17 cellular contexts compared by ENCODE assay signal in the genomic region with DNA sequence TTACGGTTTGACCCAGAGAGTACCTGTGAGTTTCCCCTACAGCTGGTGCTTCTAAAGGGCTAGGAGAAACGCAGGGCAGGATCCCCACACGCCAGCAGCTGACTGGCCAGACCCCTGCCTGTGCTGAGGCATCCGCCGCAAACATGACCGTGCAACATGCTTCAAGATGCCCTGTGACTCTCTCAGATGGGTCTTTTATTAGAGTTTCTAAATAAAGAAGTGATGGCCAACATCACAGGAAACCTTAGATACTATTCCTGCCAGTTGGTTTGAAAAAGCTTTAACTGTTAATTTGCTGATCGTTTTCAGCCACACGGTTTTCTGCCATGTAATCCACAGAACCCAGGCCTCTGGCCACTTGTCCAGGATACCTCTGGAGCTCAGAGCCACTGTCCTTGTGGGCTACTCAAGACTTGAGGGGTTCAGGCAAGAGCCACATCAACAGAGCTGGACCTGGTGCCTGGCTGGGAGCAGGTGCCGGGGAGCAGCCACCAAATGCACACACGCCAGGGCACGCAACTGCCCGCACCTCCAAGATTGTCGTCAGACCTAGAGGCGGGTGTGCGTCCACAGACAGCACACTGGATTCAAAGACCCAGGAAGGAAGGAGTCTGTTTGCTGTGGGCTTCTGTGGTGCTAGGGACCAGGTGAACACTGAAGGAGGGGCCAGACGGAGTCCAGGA.
DNase-seq lines count a peak whose midpoint lies in the region; ATAC-seq and TF ChIP-seq lines count a peak whose summit lies in the region.
"Had no signal": no experiment of that assay in that cellular context is flagged by ENCODE, and none has a peak within 500 bp of the region (broad histone marks: within the 10 kb centered on the region; RNA-seq: fewer than 3 reads in every experiment).

No MANE protein-coding gene starts in this region.

- H2AFZ ChIP-seq in ACC112 (ENCODE audit: low read length, unreplicated experiment) (no peak overlapping the region), OCI-LY1 (ENCODE audit: low read length) (no peak overlapping the region)

- no peak for TF ChIP-seq CTCF in OCI-LY1 (IDR thresholded peaks at IDR 0.05; ENCODE audit: low read length)
- no peak for TF ChIP-seq CTCF in esophagus squamous epithelium (IDR thresholded peaks at IDR 0.05)
- no peak for TF ChIP-seq CTCF in spleen (IDR thresholded peaks at IDR 0.05 in 8 of 11, conservative IDR thresholded peaks at IDR 0.05 in 3 of 11)

- POLR2A ChIA-PET in naive thymus-derived CD8-positive, alpha-beta T cell (lab: Charles Lee): interaction anchor here (0.6 to 1.5 kb wide), 5 partner anchors 20 to 199 kb away, joined by 3 to 4 read pairs (median 3); no protein-coding TSS in a partner anchor

- H3K9me3 Mint-ChIP-seq in naive thymus-derived CD8-positive, alpha-beta T cell: no peaks in the 10 kb centered on the region
- H3K9me3 Mint-ChIP-seq: naive B cell had no signal

- H3K4me1 ChIP-seq in ACC112 (ENCODE audit: control insufficient read depth, insufficient read depth, low read length, unreplicated experiment) (peaks cover 41% of the 10 kb centered on the region), OCI-LY1 (ENCODE audit: insufficient read depth, low read length, severe bottlenecking) (peaks cover 78% of the 10 kb centered on the region), esophagus squamous epithelium (peaks cover 31 to 92% (median 49%) of the 10 kb centered on the region in 3 donors), spleen (peaks cover 32 to 100% (median 78%) of the 10 kb centered on the region in 6 donors)

- H3K9ac ChIP-seq in OCI-LY1 (ENCODE audit: low read length): no peak overlapping the region; the same call in 1 of the 2 replicates

- H3K36me3 Mint-ChIP-seq in naive thymus-derived CD8-positive, alpha-beta T cell: peaks cover 0 to 4% (median 0%) of the 10 kb centered on the region in 3 donors
- H3K36me3 Mint-ChIP-seq: naive B cell had no signal

- ATAC-seq in naive thymus-derived CD8-positive, alpha-beta T cell: no peak
- no peak for ATAC-seq in HG02678 (IDR thresholded peaks at IDR 0.05; ENCODE audit: unreplicated experiment)
- ATAC-seq: HCT116, SK-N-SH treated with all-trans-retinoic acid at 6 μM for 48 hours had no signal

- no peaks in the 10 kb centered on the region for H3K9me2 ChIP-seq in OCI-LY1 (ENCODE audit: low read depth, low read length)

- H3K36me3 ChIP-seq in ACC112 (ENCODE audit: insufficient read depth, low read length) (no peaks in the 10 kb centered on the region), OCI-LY1 (ENCODE audit: insufficient read depth, low read length) (no peaks in the 10 kb centered on the region; the same call in 1 of the 2 replicates), esophagus squamous epithelium (no peaks in the 10 kb centered on the region), spleen (no peaks in the 10 kb centered on the region)
- H3K36me3 ChIP-seq: uterus had no signal

- DNase-seq in esophagus squamous epithelium (lab: John Stamatoyannopoulos, UW): no peak
- DNase-seq in naive thymus-derived CD8-positive, alpha-beta T cell: no peak
- no peak for DNase-seq in NCI-H2227 (lab: John Stamatoyannopoulos, UW; ENCODE audit: unreplicated experiment)
- DNase-seq in spleen: no peak
- DNase-seq in OCI-M2 (lab: John Stamatoyannopoulos, UW; ENCODE audit: unreplicated experiment): no peak
- DNase-seq: activated CD4-positive, alpha-beta T cell treated with anti-CD3 and anti-CD28 coated beads for 1 hour; activated effector memory CD4-positive, alpha-beta T cell treated with anti-CD3 and anti-CD28 coated beads, Interleukin-2, amount 50 U/mL, for 16 hours; DND-41; naive B cell; NCI-H187 treated with DMSO at 0.1 percent for 48 hours; NK-92 treated with Interleukin-12 subunit alpha and Interleukin-12 subunit beta, amount 100 ng/mL, for 24 hours; uterus had no signal

- H3K9me3 ChIP-seq in OCI-LY1 (ENCODE audit: low read length) (no peaks in the 10 kb centered on the region), esophagus squamous epithelium (no peaks in the 10 kb centered on the region), spleen (no peaks in the 10 kb centered on the region)
- H3K9me3 ChIP-seq: uterus had no signal

- H3K4me1 Mint-ChIP-seq in naive thymus-derived CD8-positive, alpha-beta T cell: peaks cover 37 to 91% (median 80%) of the 10 kb centered on the region in 4 donors

- H3K79me2 ChIP-seq in ACC112 (ENCODE audit: control insufficient read depth, insufficient read depth, low read length, unreplicated experiment) (peaks cover 90% of the 10 kb centered on the region), OCI-LY1 (ENCODE audit: insufficient read depth, low read length) (peaks cover 71% of the 10 kb centered on the region)

- H3K27ac ChIP-seq in ACC112 (ENCODE audit: low read depth, low read length): peak overlapping the region; percentile 14
- H3K27ac ChIP-seq in OCI-LY1 (ENCODE audit: low read depth, low read length, poor library complexity, severe bottlenecking): peak overlapping the region; percentile 58
- H3K27ac ChIP-seq in esophagus squamous epithelium: peak overlapping the region; percentile 6 to 71 (median 20)
- peak overlapping the region in 1 of 8 donors; percentile 41 for H3K27ac ChIP-seq in spleen

- H3K27ac Mint-ChIP-seq in naive thymus-derived CD8-positive, alpha-beta T cell: peak overlapping the region in 7 of 10 donors; percentile 18 to 88 (median 79)

- no peaks in the 10 kb centered on the region for H3F3A ChIP-seq in OCI-LY1 (ENCODE audit: insufficient read depth, low read length)

- TF ChIP-seq POLR2A in esophagus squamous epithelium (IDR thresholded peaks at IDR 0.05) (no peak), spleen (IDR thresholded peaks at IDR 0.05) (no peak)

- peaks cover 5% of the 10 kb centered on the region; the same call in 1 of the 2 replicates for H4K20me1 ChIP-seq in OCI-LY1 (ENCODE audit: insufficient read depth, low read length)

- 51 to 77% methylated on average over 7 to 13 of the region's 16 CpGs for WGBS in esophagus squamous epithelium, 2 donors
- WGBS in spleen, 5 donors: 72 to 80% (median 74%) methylated on average over 15 to 16 of the region's 16 CpGs

- H3K4me3 ChIP-seq in ACC112 (ENCODE audit: low read depth, low read length) (no peak overlapping the region), OCI-LY1 (ENCODE audit: low read depth, low read length, poor library complexity, severe bottlenecking) (no peak overlapping the region), esophagus squamous epithelium (no peak overlapping the region), spleen (no peak overlapping the region)
- H3K4me3 ChIP-seq: uterus had no signal

- H3K4me3 Mint-ChIP-seq in naive thymus-derived CD8-positive, alpha-beta T cell: peak overlapping the region in 7 of 10 donors; percentile 7 to 80 (median 50)

- H3K27me3 ChIP-seq in ACC112 (ENCODE audit: insufficient read depth, low read length) (no peaks in the 10 kb centered on the region), OCI-LY1 (ENCODE audit: insufficient read depth, low read length) (no peaks in the 10 kb centered on the region), esophagus squamous epithelium (no peaks in the 10 kb centered on the region), spleen (replicated peaks in 1 of 7) (no peaks in the 10 kb centered on the region)
- H3K27me3 ChIP-seq: uterus had no signal

- H3K27me3 Mint-ChIP-seq in naive thymus-derived CD8-positive, alpha-beta T cell: no peaks in the 10 kb centered on the region
- H3K27me3 Mint-ChIP-seq: naive B cell had no signal

- intact Hi-C loops in esophagus squamous epithelium (cut with DNase I): no loop called here
- intact Hi-C loops in spleen (cut with DNase I; ENCODE audit: low total_unique reads): loop anchor here (10.0 kb wide), 1 partner anchor 149 kb away; no protein-coding TSS in a partner anchor

- H3K4me2 ChIP-seq in OCI-LY1 (ENCODE audit: low read length): peak overlapping the region; percentile 14; the same call in 1 of the 2 replicates
